Comparison of ENCODE assay signal across 19 cellular contexts in genomic region chr11:17511571-17511970, GRCh38. TPM values are rescaled to one million over a fixed set of nuclear protein-coding genes. Genes with fewer than 3 reads are reported as not detected.
DNase-seq lines count a peak whose midpoint lies in the region; TF ChIP-seq lines count a peak whose summit lies in the region.
"Had no signal": no experiment of that assay in that cellular context is flagged by ENCODE, and none has a peak within 500 bp of the region (broad histone marks: within the 10 kb centered on the region; RNA-seq: fewer than 3 reads in every experiment).

No MANE protein-coding gene starts in this region.

- H3K27me3 Mint-ChIP-seq in Caco-2 (ENCODE audit: insufficient read depth, unreplicated experiment): no peaks in the 10 kb centered on the region

- TF ChIP-seq POLR2A in transverse colon (IDR thresholded peaks at IDR 0.05): no peak

- H3K4me1 ChIP-seq in Caco-2 (no peaks in the 10 kb centered on the region), SJCRH30 (peaks cover 19% of the 10 kb centered on the region), transverse colon (no peaks in the 10 kb centered on the region)
- H3K4me1 ChIP-seq: HAP-1 had no signal

- H3K27me3 ChIP-seq in Caco-2 (replicated peaks; ENCODE audit: control insufficient read depth, insufficient read depth, low read length): no peaks in the 10 kb centered on the region
- H3K27me3 ChIP-seq in SJCRH30: no peaks in the 10 kb centered on the region
- no peaks in the 10 kb centered on the region for H3K27me3 ChIP-seq in transverse colon

- TF ChIP-seq CTCF in Caco-2 (IDR thresholded peaks at IDR 0.05; ENCODE audit: insufficient read depth in 1 of 2, low read depth in 1 of 2, low read length in 1 of 2, severe bottlenecking in 1 of 2, unreplicated experiment in 1 of 2) (no peak), transverse colon (IDR thresholded peaks at IDR 0.05) (no peak)

- no peak for DNase-seq in Caco-2
- DNase-seq in NCI-H82 (lab: John Stamatoyannopoulos, UW): peak; percentile 83
- DNase-seq in SJCRH30: peak; percentile 35 to 69
- DNase-seq in myocyte (ENCODE audit: low read depth): peak; percentile 69
- DNase-seq in NCI-H2196 (lab: John Stamatoyannopoulos, UW; ENCODE audit: unreplicated experiment): no peak
- no peak for DNase-seq in HK-2 (ENCODE audit: unreplicated experiment)
- no peak for DNase-seq in transverse colon
- DNase-seq: C1 segment of cervical spinal cord; CD4-positive, alpha-beta memory T cell; COR-L47; DMS53; DMS79 treated with DMSO at 0.1 percent for 48 hours; GOT3; HFFc6 had no signal

- H3K9me3 Mint-ChIP-seq in Caco-2 (ENCODE audit: unreplicated experiment): no peaks in the 10 kb centered on the region
- H3K9me3 Mint-ChIP-seq: CD4-positive, alpha-beta memory T cell; HFFc6 had no signal

- H3K4me3 ChIP-seq in Caco-2 (ENCODE audit: low read depth, low read length) (no peak overlapping the region), SJCRH30 (no peak overlapping the region), transverse colon (no peak overlapping the region)
- H3K4me3 ChIP-seq: HAP-1 had no signal

- intact Hi-C loops in Caco-2 (cut with micrococcal nuclease; ENCODE audit: unreplicated experiment): no loop called here
- intact Hi-C loops in transverse colon (cut with DNase I; ENCODE audit: low total_unique reads): no loop called here

- H3K36me3 Mint-ChIP-seq in Caco-2 (ENCODE audit: insufficient read depth, unreplicated experiment): peaks cover 58% of the 10 kb centered on the region
- H3K36me3 Mint-ChIP-seq: CD4-positive, alpha-beta memory T cell had no signal

- CTCF ChIA-PET in Caco-2 (lab: Charles Lee): no interaction called here

- H3K27ac Mint-ChIP-seq in Caco-2 (ENCODE audit: unreplicated experiment): peak overlapping the region; percentile 43
- H3K27ac Mint-ChIP-seq: CD4-positive, alpha-beta memory T cell; HFFc6 had no signal

- WGBS in transverse colon (ENCODE audit: low coverage in 1 of 2), 2 donors: 62% methylated on average over 3 of the region's 3 CpGs; no CpG with 5 or more reads in 1 of the 2 donors

- no TSS peak for BruUV-seq in Caco-2 (replicated peaks; lab: Mats Ljungman, UMichigan)

- H3K27ac ChIP-seq in SJCRH30 (no peak overlapping the region), transverse colon (no peak overlapping the region)

- in situ Hi-C loops in transverse colon (cut with MboI; ENCODE audit: low pct_ligation_motif_present in 1 of 4, low pct_unique_long_range_greater_than_20kb in 1 of 4, low sequenced_read_pairs in 3 of 4): loop anchor here in 2 of 4 donors (25.0 kb wide), 1 partner anchor 274 kb away; no protein-coding TSS in a partner anchor

- no peak overlapping the region for H3K4me3 Mint-ChIP-seq in Caco-2 (ENCODE audit: unreplicated experiment)
- H3K4me3 Mint-ChIP-seq: CD4-positive, alpha-beta memory T cell; HFFc6 had no signal

- POLR2A ChIA-PET in Caco-2 (lab: Charles Lee): no interaction called here

- H3K36me3 ChIP-seq in Caco-2 (ENCODE audit: control insufficient read depth, insufficient read depth, low read length): peaks cover 8% of the 10 kb centered on the region
- H3K36me3 ChIP-seq in SJCRH30: no peaks in the 10 kb centered on the region
- H3K36me3 ChIP-seq in transverse colon: no peaks in the 10 kb centered on the region
- H3K36me3 ChIP-seq: HAP-1 had no signal

- H3K4me1 Mint-ChIP-seq in Caco-2 (ENCODE audit: low read depth, unreplicated experiment): no peaks in the 10 kb centered on the region
- H3K4me1 Mint-ChIP-seq: CD4-positive, alpha-beta memory T cell had no signal

- TF ChIP-seq EP300 in transverse colon (IDR thresholded peaks at IDR 0.05; ENCODE audit: low read depth): no peak

- H3K9me3 ChIP-seq in Caco-2 (no peaks in the 10 kb centered on the region), SJCRH30 (replicated peaks) (no peaks in the 10 kb centered on the region), transverse colon (no peaks in the 10 kb centered on the region)
- H3K9me3 ChIP-seq: HAP-1 had no signal

RNA-seq across cellular contexts. Expression of gene USH1C, which starts 32.6 kb away (rescaled TPM):
- total RNA-seq in Caco-2 (2022): 101 and 113 TPM in 2 replicates
- total RNA-seq in SJCRH30 (2014; rRNA removed; shearing (Covaris generic)): 0.35 and 0.47 TPM in 2 replicates
- total RNA-seq in myocyte: not detected in 2 replicates
- polyA plus RNA-seq in myocyte (2012): not detected
- 1,000 to 10,000 TPM in 1 of 4 donors, 100 to 1,000 TPM in 3; 110 to 1,022 (median 157) TPM for total RNA-seq in transverse colon
- total RNA-seq: A172; A673; CD4-positive, alpha-beta memory T cell; Daoy; HFFc6 had no signal
- polyA plus RNA-seq: BJ; CD4-positive, alpha-beta memory T cell had no signal

RNA-seq across cellular contexts. Expression of gene ABCC8, which starts 34.9 kb away (rescaled TPM):
- total RNA-seq in Caco-2 (2022) (0.09 TPM in 1 of 2 replicates, not detected in the other), myocyte (not detected in 2 replicates), transverse colon (1 to 10 TPM in 3 of 4 donors, under 1 TPM in 1; 0.40 to 4.0 (median 3.5) TPM)
- not detected in 2 replicates for total RNA-seq in SJCRH30 (2014; rRNA removed; shearing (Covaris generic))
- not detected for polyA plus RNA-seq in myocyte (2012)
- total RNA-seq: A172; A673; CD4-positive, alpha-beta memory T cell; Daoy; HFFc6 had no signal
- polyA plus RNA-seq: BJ; CD4-positive, alpha-beta memory T cell had no signal

RNA-seq across cellular contexts. Expression of gene OTOG, which starts 35.5 kb away (rescaled TPM):
- total RNA-seq in Caco-2 (2022) (0.95 and 2.5 TPM in 2 replicates), myocyte (0.08 and 0.10 TPM in 2 replicates), transverse colon (not detected)
- 3.3 and 5.9 TPM in 2 replicates for total RNA-seq in SJCRH30 (2014; rRNA removed; shearing (Covaris generic))
- 0.06 TPM for polyA plus RNA-seq in myocyte (2012)
- total RNA-seq: A172; A673; CD4-positive, alpha-beta memory T cell; Daoy; HFFc6 had no signal
- polyA plus RNA-seq: BJ; CD4-positive, alpha-beta memory T cell had no signal

Comparison
In these comparisons a context has a peak if more than half of its experiments do, and no peak if none do; other contexts are left out.
1. DNase-seq: peak in NCI-H82 (single experiment), SJCRH30 (2 of 2) and myocyte (single experiment); none in Caco-2 (0 of 2), NCI-H2196 (single experiment), HK-2 (single experiment) and transverse colon (single experiment).
2. RNA of gene USH1C, which starts 32.6 kb away (total RNA-seq): 110 to 1,022 TPM in transverse colon and 101 to 113 TPM in Caco-2; 0.35 to 0.47 TPM in SJCRH30 and not detected in myocyte; every median in the first group is over 10 times any median in the second.